Comparison of ENCODE assay signal across 23 cellular contexts in genomic region chr1:157284446-157284845, GRCh38.
DNase-seq lines count a peak whose midpoint lies in the region; FAIRE-seq and TF ChIP-seq lines count a peak whose summit lies in the region.
"Had no signal": no experiment of that assay in that cellular context is flagged by ENCODE, and none has a peak within 500 bp of the region (broad histone marks: within the 10 kb centered on the region; RNA-seq: fewer than 3 reads in every experiment).

No MANE protein-coding gene starts in this region.

- H3K36me3 ChIP-seq in bronchial epithelial cell (ENCODE audit: control insufficient read depth, insufficient read depth, low read length) (no peaks in the 10 kb centered on the region), esophagus muscularis mucosa (no peaks in the 10 kb centered on the region), Caco-2 (ENCODE audit: control insufficient read depth, insufficient read depth, low read length) (no peaks in the 10 kb centered on the region)
- H3K36me3 ChIP-seq: BE2C; BLaER1 treated with 17β-estradiol and CSF1 and Interleukin-3, amounts not matched to agents 10 nM and 100 nM had no signal

- H3K4me1 ChIP-seq in H9 (ENCODE audit: insufficient read depth, low read length) = no peaks in the 10 kb centered on the region
- H3K4me1 ChIP-seq in esophagus muscularis mucosa = no peaks in the 10 kb centered on the region
- H3K4me1 ChIP-seq in Caco-2 = 0 out of 2 replicates have a peak, but pooled peaks cover 3% of the 10 kb centered on the region
- H3K4me1 ChIP-seq: A549, BE2C had no signal

- H3K4ac ChIP-seq in H9 (ENCODE audit: low read depth, low read length) = no peak overlapping the region

- POLR2A ChIA-PET in Caco-2 (lab: Charles Lee) = no interaction called here

- no peaks in the 10 kb centered on the region for H3K79me1 ChIP-seq in H9 (ENCODE audit: insufficient read depth, low read depth, low read length, poor library complexity, severe bottlenecking)

- no peak overlapping the region for H2BK5ac ChIP-seq in H9 (ENCODE audit: insufficient read length, low read length)

- H2AFZ ChIP-seq in H9 (ENCODE audit: low read length) = no peak overlapping the region
- H2AFZ ChIP-seq: GM23248 had no signal

- no peak overlapping the region for H3K9ac ChIP-seq in H9 (ENCODE audit: extremely low read depth, insufficient read length, low read length)
- H3K9ac ChIP-seq: BLaER1 treated with 17β-estradiol and CSF1 and Interleukin-3, amounts not matched to agents 10 nM and 100 nM; GM23248 had no signal

- H2AK5ac ChIP-seq in H9 (ENCODE audit: insufficient read length, low read length) = no peak overlapping the region

- no peaks in the 10 kb centered on the region for H3K23me2 ChIP-seq in H9 (ENCODE audit: insufficient read length, low read depth, low read length, poor library complexity, severe bottlenecking)

- no peak overlapping the region for H4K5ac ChIP-seq in H9 (ENCODE audit: insufficient read length, low read depth, low read length)

- H3K9me3 ChIP-seq in H9 (ENCODE audit: control insufficient read depth, low read depth, low read length) (no peaks in the 10 kb centered on the region), esophagus muscularis mucosa (no peaks in the 10 kb centered on the region), Caco-2 (no peaks in the 10 kb centered on the region)
- H3K9me3 ChIP-seq: A549; BE2C; BLaER1 treated with 17β-estradiol and CSF1 and Interleukin-3, amounts not matched to agents 10 nM and 100 nM had no signal

- no peak overlapping the region for H3K14ac ChIP-seq in H9 (ENCODE audit: insufficient read depth, low read length)

- TF ChIP-seq EP300 in esophagus muscularis mucosa (IDR thresholded peaks at IDR 0.05) = no peak

- no peak overlapping the region for H3K18ac ChIP-seq in H9 (ENCODE audit: insufficient read length, low read depth, low read length)

- no peak overlapping the region for H2BK15ac ChIP-seq in H9 (ENCODE audit: low read depth, low read length)

- no peak for TF ChIP-seq CTCF in H9 (conservative IDR thresholded peaks at IDR 0.05)
- no peak for TF ChIP-seq CTCF in bronchial epithelial cell (IDR thresholded peaks at IDR 0.05; ENCODE audit: insufficient read depth, low read length, severe bottlenecking)
- TF ChIP-seq CTCF in esophagus muscularis mucosa (IDR thresholded peaks at IDR 0.05) = no peak
- TF ChIP-seq CTCF in Caco-2 (IDR thresholded peaks at IDR 0.05; ENCODE audit: insufficient read depth in 1 of 2, low read depth in 1 of 2, low read length in 1 of 2, severe bottlenecking in 1 of 2, unreplicated experiment in 1 of 2) = no peak

- no peak overlapping the region for H2BK120ac ChIP-seq in H9 (ENCODE audit: low read depth, low read length, poor library complexity, severe bottlenecking)

- H2BK12ac ChIP-seq in H9 (ENCODE audit: insufficient read length, low read depth, low read length) = no peak overlapping the region

- H3K27me3 ChIP-seq in H9 (ENCODE audit: insufficient read depth, low read length) = no peaks in the 10 kb centered on the region
- no peaks in the 10 kb centered on the region for H3K27me3 ChIP-seq in bronchial epithelial cell (ENCODE audit: control insufficient read depth, insufficient read depth, low read length)
- peaks cover 0 to 10% (median 0%) of the 10 kb centered on the region in 4 donors for H3K27me3 ChIP-seq in esophagus muscularis mucosa
- H3K27me3 ChIP-seq in Caco-2 (replicated peaks; ENCODE audit: control insufficient read depth, insufficient read depth, low read length) = no peaks in the 10 kb centered on the region
- H3K27me3 ChIP-seq: BLaER1 treated with 17β-estradiol and CSF1 and Interleukin-3, amounts not matched to agents 10 nM and 100 nM had no signal

- H2BK20ac ChIP-seq in H9 (ENCODE audit: low read depth, low read length, poor library complexity, severe bottlenecking) = no peak overlapping the region

- no peak overlapping the region for H3T11ph ChIP-seq in H9 (ENCODE audit: low read length)

- no peak overlapping the region for H3K27ac ChIP-seq in H9 (ENCODE audit: insufficient read length, low read depth, low read length)
- H3K27ac ChIP-seq in esophagus muscularis mucosa (replicated peaks in 1 of 4) = no peak overlapping the region
- H3K27ac ChIP-seq: A549; BLaER1 treated with 17β-estradiol and CSF1 and Interleukin-3, amounts not matched to agents 10 nM and 100 nM; GM23248 had no signal

- H3K9me3 Mint-ChIP-seq in H9 = no peaks in the 10 kb centered on the region
- no peaks in the 10 kb centered on the region for H3K9me3 Mint-ChIP-seq in Caco-2 (ENCODE audit: unreplicated experiment)
- H3K9me3 Mint-ChIP-seq: CD4-positive, alpha-beta T cell had no signal

- intact Hi-C loops in esophagus muscularis mucosa (cut with DNase I) = no loop called here
- intact Hi-C loops in Caco-2 (cut with micrococcal nuclease; ENCODE audit: unreplicated experiment) = no loop called here

- WGBS in H9 (ENCODE audit: extremely low coverage, insufficient read length, low lambda C conversion rate) = no CpG with 5 or more reads among the region's 1 CpG
- WGBS in esophagus muscularis mucosa = 76% methylated on average over 1 of the region's 1 CpG

- H4K20me1 ChIP-seq in H9 (ENCODE audit: control insufficient read depth, insufficient read depth, insufficient read length) = no peaks in the 10 kb centered on the region
- H4K20me1 ChIP-seq: BLaER1 treated with 17β-estradiol and CSF1 and Interleukin-3, amounts not matched to agents 10 nM and 100 nM had no signal

- TF ChIP-seq POLR2A in esophagus muscularis mucosa (IDR thresholded peaks at IDR 0.05; ENCODE audit: low read depth) = no peak

- BruUV-seq in Caco-2 (replicated peaks; lab: Mats Ljungman, UMichigan) = no TSS peak

- H3K4me3 Mint-ChIP-seq in H9 = no peak overlapping the region
- no peak overlapping the region for H3K4me3 Mint-ChIP-seq in Caco-2 (ENCODE audit: unreplicated experiment)
- H3K4me3 Mint-ChIP-seq: CD14-positive monocyte; CD4-positive, alpha-beta T cell; CD8-positive, alpha-beta memory T cell had no signal

- peaks cover 0 to 3% of the 10 kb centered on the region in 2 experiments; a peak in 1 of 4 replicates for H3K4me1 Mint-ChIP-seq in H9
- no peaks in the 10 kb centered on the region for H3K4me1 Mint-ChIP-seq in Caco-2 (ENCODE audit: low read depth, unreplicated experiment)
- H3K4me1 Mint-ChIP-seq: CD8-positive, alpha-beta memory T cell had no signal

- no peak overlapping the region for H3K23ac ChIP-seq in H9 (ENCODE audit: insufficient read length, low read depth, low read length)

- H3K36me3 Mint-ChIP-seq in H9 (ENCODE audit: insufficient read depth in 1 of 3, low read depth in 3 of 3) = no peaks in the 10 kb centered on the region
- no peaks in the 10 kb centered on the region for H3K36me3 Mint-ChIP-seq in Caco-2 (ENCODE audit: insufficient read depth, unreplicated experiment)
- H3K36me3 Mint-ChIP-seq: CD14-positive monocyte had no signal

- H3K4me3 ChIP-seq in bronchial epithelial cell (ENCODE audit: low read depth, low read length) (no peak overlapping the region), esophagus muscularis mucosa (no peak overlapping the region), Caco-2 (ENCODE audit: low read depth, low read length) (no peak overlapping the region)
- H3K4me3 ChIP-seq: A549; BLaER1 treated with 17β-estradiol and CSF1 and Interleukin-3, amounts not matched to agents 10 nM and 100 nM; GM23248 had no signal

- H4K8ac ChIP-seq in H9 (replicated peaks; ENCODE audit: insufficient read length, low read depth, low read length) = no peak overlapping the region

- no peaks in the 10 kb centered on the region for H3K79me2 ChIP-seq in H9 (ENCODE audit: insufficient read depth, low read length)

- no peak overlapping the region for H3K4me2 ChIP-seq in H9 (ENCODE audit: insufficient read depth, insufficient read length, low read length)
- H3K4me2 ChIP-seq: A549; BLaER1 treated with 17β-estradiol and CSF1 and Interleukin-3, amounts not matched to agents 10 nM and 100 nM had no signal

- H3K27me3 Mint-ChIP-seq in H9 (ENCODE audit: low read depth) (peaks cover 3% of the 10 kb centered on the region), Caco-2 (ENCODE audit: insufficient read depth, unreplicated experiment) (no peaks in the 10 kb centered on the region)

- H3K27ac Mint-ChIP-seq in H9 (no peak overlapping the region), Caco-2 (ENCODE audit: unreplicated experiment) (no peak overlapping the region)
- H3K27ac Mint-ChIP-seq: CD14-positive monocyte; CD4-positive, alpha-beta T cell; CD8-positive, alpha-beta memory T cell had no signal

- DNase-seq in H9 (peak; percentile 4), bronchial epithelial cell (ENCODE audit: low read depth) (no peak), esophagus muscularis mucosa (ENCODE audit: extremely low spot score) (peak; percentile 78), Caco-2 (no peak), NCI-H526 treated with DMSO at 0.1 percent for 48 hours (lab: John Stamatoyannopoulos, UW) (no peak), cortex of kidney (lab: John Stamatoyannopoulos, UW) (no peak)
- DNase-seq: 8988T; ACHN; AML-193; BE2C; Calu3; CD4-positive, alpha-beta T cell; CD8-positive, alpha-beta memory T cell; DMS53; DMS79 treated with DMSO at 0.1 percent for 48 hours; GF-D8; GM23248; H7 had no signal

- H4K91ac ChIP-seq in H9 (ENCODE audit: insufficient read length, low read depth, low read length) = no peak overlapping the region

- FAIRE-seq in bronchial epithelial cell (lab: Jason Lieb, UNC) = peak; percentile 43
- FAIRE-seq: A549, GM12892, H1 had no signal

- no peak overlapping the region for H3K56ac ChIP-seq in H9 (ENCODE audit: insufficient read length, low read depth, low read length)

- CTCF ChIA-PET in Caco-2 (lab: Charles Lee) = no interaction called here

Comparison
In these comparisons a context has a peak if more than half of its experiments do, and no peak if none do; other contexts are left out.
1. DNase-seq: peak in H9 (single experiment) and esophagus muscularis mucosa (single experiment); none in bronchial epithelial cell (single experiment), Caco-2 (0 of 2), NCI-H526 treated with DMSO at 0.1 percent for 48 hours (single experiment) and cortex of kidney (single experiment).